In the genomic region with DNA sequence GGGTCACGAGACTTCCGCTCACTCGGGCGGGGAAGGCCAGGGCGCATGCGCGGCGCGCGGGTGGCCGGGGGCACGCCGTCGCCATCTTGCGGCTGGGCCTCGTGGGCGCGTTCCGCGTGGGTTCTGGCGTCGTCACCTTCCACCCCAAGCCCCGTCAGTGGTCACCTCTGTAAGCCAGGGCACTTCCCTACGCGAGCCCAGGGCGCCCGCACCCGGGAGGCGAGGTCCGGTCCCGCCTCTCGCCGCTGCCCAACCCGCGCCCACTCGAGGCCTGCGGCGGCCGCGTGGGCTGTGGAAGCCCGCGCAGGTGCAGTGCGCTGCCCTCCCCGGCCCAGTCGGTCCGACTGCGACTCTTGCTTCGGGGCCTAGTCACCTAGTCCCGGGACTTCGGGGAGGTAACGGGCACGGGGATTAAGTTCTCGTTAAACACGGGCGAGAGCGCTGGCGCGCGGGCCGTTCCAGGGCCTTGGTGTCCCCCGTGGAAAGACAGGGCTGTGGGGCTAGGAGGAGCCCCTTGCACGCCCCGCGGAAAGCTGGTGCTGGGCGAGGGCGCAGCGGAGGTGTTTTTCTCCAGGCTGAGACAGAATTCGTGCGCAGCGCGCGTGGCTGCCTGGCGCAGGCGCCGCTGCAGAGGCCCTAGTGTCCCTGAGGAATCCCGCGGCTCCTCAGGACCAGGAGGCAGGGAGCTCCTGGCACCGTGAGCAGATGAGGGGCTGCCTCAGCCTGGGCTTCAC, we compare ENCODE assay signal across 8 cellular contexts. TPM values are rescaled to one million over a fixed set of nuclear protein-coding genes. Genes with fewer than 3 reads are reported as not detected.
DNase-seq lines count a peak whose midpoint lies in the region; ATAC-seq and TF ChIP-seq lines count a peak whose summit lies in the region.

No MANE protein-coding gene starts in this region.

- peak in 1 of 2 donors; percentile 98 for TF ChIP-seq POLR2A in vagina (IDR thresholded peaks at IDR 0.05)

- H3K36me3 Mint-ChIP-seq in T-helper 17 cell (ENCODE audit: low read depth): peaks cover 2% of the 10 kb centered on the region

- H3K4me1 ChIP-seq in right cardiac atrium (ENCODE audit: control insufficient read depth, insufficient read depth, low read length) (no peaks in the 10 kb centered on the region), rectal smooth muscle tissue (ENCODE audit: control insufficient read depth, insufficient read depth, low read length) (peaks cover 12% of the 10 kb centered on the region), vagina (peaks cover 55% of the 10 kb centered on the region)

- peak overlapping the region; percentile 87 for H3K9ac ChIP-seq in rectal smooth muscle tissue (ENCODE audit: low read length)

- peak overlapping the region; percentile 88 for H3K4me3 Mint-ChIP-seq in T-helper 17 cell

- intact Hi-C loops in right cardiac atrium (cut with DNase I) (no loop called here), vagina (cut with DNase I) (no loop called here)

- peak overlapping the region; percentile 97 for H3K4me3 ChIP-seq in right cardiac atrium (ENCODE audit: low read length)
- H3K4me3 ChIP-seq in rectal smooth muscle tissue (ENCODE audit: low read length): peak overlapping the region; percentile 87
- H3K4me3 ChIP-seq in vagina: peak overlapping the region; percentile 60 to 67

- H3K27ac Mint-ChIP-seq in T-helper 17 cell: peak overlapping the region; percentile 96

- H3K27ac ChIP-seq in right cardiac atrium (ENCODE audit: low read length) (peak overlapping the region; percentile 84), rectal smooth muscle tissue (ENCODE audit: low read depth, low read length) (peak overlapping the region; percentile 94), vagina (peak overlapping the region; percentile 82)

- no peaks in the 10 kb centered on the region for H3K27me3 ChIP-seq in right cardiac atrium (ENCODE audit: control insufficient read depth, insufficient read depth)
- no peaks in the 10 kb centered on the region for H3K27me3 ChIP-seq in rectal smooth muscle tissue (ENCODE audit: control insufficient read depth, insufficient read depth, low read length)
- no peaks in the 10 kb centered on the region for H3K27me3 ChIP-seq in vagina

- DNase-seq in EH (ENCODE audit: low read depth): peak; percentile 90
- DNase-seq in GOT3 (lab: John Stamatoyannopoulos, UW): peak; percentile 83
- peak; percentile 91 for DNase-seq in NAMALWA (ENCODE audit: low spot score)
- DNase-seq in T-helper 17 cell: peak; percentile 93 to 97 (median 96)
- DNase-seq in amygdala (lab: John Stamatoyannopoulos, UW): peak in 54 of 56 donors; percentile 30 to 93 (median 82)
- peak; percentile 97 to 99 (median 99) for DNase-seq in right cardiac atrium
- DNase-seq in vagina (ENCODE audit: extremely low spot score in 2 of 2): peak in 1 of 2 donors; percentile 90

- WGBS in right cardiac atrium: under 1% methylated on average over 78 of the region's 78 CpGs

- peak in 2 of 3 experiments; percentile 32 to 66 for TF ChIP-seq CTCF in vagina (IDR thresholded peaks at IDR 0.05)

- H3K9me3 ChIP-seq in T-helper 17 cell (ENCODE audit: control insufficient read depth, low read length, poor library complexity, severe bottlenecking) (no peaks in the 10 kb centered on the region), right cardiac atrium (ENCODE audit: control insufficient read depth, low read length) (no peaks in the 10 kb centered on the region), vagina (no peaks in the 10 kb centered on the region)

- no peaks in the 10 kb centered on the region for H3K27me3 Mint-ChIP-seq in T-helper 17 cell

- ATAC-seq in T-helper 17 cell: peak; percentile 43
- ATAC-seq in right cardiac atrium: peak; percentile 37 to 43

- H3K4me1 Mint-ChIP-seq in T-helper 17 cell: peaks cover 25% of the 10 kb centered on the region

- H3K36me3 ChIP-seq in rectal smooth muscle tissue (ENCODE audit: control insufficient read depth, insufficient read depth, low read length): peaks cover 11% of the 10 kb centered on the region
- H3K36me3 ChIP-seq in vagina: peaks cover 0 to 9% of the 10 kb centered on the region in 2 donors

RNA-seq across cellular contexts. Expression of a gene that starts 0.4 kb away (rescaled TPM):
- total RNA-seq in T-helper 17 cell: 100 to 1,000 TPM; 564 to 643 TPM
- 100 to 1,000 TPM; 113 to 217 (median 142) TPM for total RNA-seq in right cardiac atrium
- polyA plus RNA-seq in right cardiac atrium: 101 TPM
- 120 TPM for total RNA-seq in vagina

RNA-seq across cellular contexts. Expression of a gene that starts 11.2 kb away (rescaled TPM):
- 100 to 1,000 TPM; 281 to 320 TPM for total RNA-seq in T-helper 17 cell
- 100 to 1,000 TPM; 272 to 375 (median 350) TPM for total RNA-seq in right cardiac atrium
- 278 TPM for polyA plus RNA-seq in right cardiac atrium
- 463 TPM for total RNA-seq in vagina

RNA-seq across cellular contexts. Expression of a gene that starts 19.8 kb away (rescaled TPM):
- total RNA-seq in T-helper 17 cell (10 to 100 TPM; 79.9 to 88.8 TPM), right cardiac atrium (10 to 100 TPM; 32.5 to 46.2 (median 39.1) TPM), vagina (78.8 TPM)
- polyA plus RNA-seq in right cardiac atrium: 18.9 TPM

RNA-seq across cellular contexts. Expression of a gene that starts 20.0 kb away (rescaled TPM):
- total RNA-seq in T-helper 17 cell: 10 to 100 TPM; 32.8 to 36.2 TPM
- total RNA-seq in right cardiac atrium: 100 to 1,000 TPM; 135 to 167 (median 148) TPM
- polyA plus RNA-seq in right cardiac atrium: 338 TPM
- 135 TPM for total RNA-seq in vagina

RNA-seq across cellular contexts. Expression of a gene that starts 30.5 kb away (rescaled TPM):
- total RNA-seq in T-helper 17 cell (not detected), right cardiac atrium (under 1 TPM; 0.14 to 0.53 (median 0.29) TPM), vagina (4.7 TPM)
- 0.32 TPM for polyA plus RNA-seq in right cardiac atrium
